15 cellular contexts compared by ENCODE assay signal in genomic region chr5:40240111-40240510, GRCh38.
DNase-seq lines count a peak whose midpoint lies in the region; ATAC-seq and TF ChIP-seq lines count a peak whose summit lies in the region.
"Had no signal": no experiment of that assay in that cellular context is flagged by ENCODE, and none has a peak within 500 bp of the region (broad histone marks: within the 10 kb centered on the region; RNA-seq: fewer than 3 reads in every experiment).

No MANE protein-coding gene starts in this region.

- in situ Hi-C loops in IMR-90 (cut with MboI; ENCODE audit: low sequenced_read_pairs), result no loop called here

- H3K36me3 Mint-ChIP-seq in CD14-positive monocyte, result peaks cover 0 to 3% of the 10 kb centered on the region in 2 donors
- peaks cover 7% of the 10 kb centered on the region for H3K36me3 Mint-ChIP-seq in activated naive CD4-positive, alpha-beta T cell treated with anti-CD3 and anti-CD28 coated beads for 36 hours (ENCODE audit: low read depth)

- no TSS peak for BruUV-seq in IMR-90 (replicated peaks; lab: Mats Ljungman, UMichigan)

- H3K27ac ChIP-seq in IMR-90 (ENCODE audit: insufficient read depth, low read length), result no peak overlapping the region
- H3K27ac ChIP-seq: C4-2B, suprapubic skin had no signal

- H4K20me1 ChIP-seq in IMR-90 (ENCODE audit: insufficient read depth, low read length), result no peaks in the 10 kb centered on the region

- no peak overlapping the region for H3K9ac ChIP-seq in IMR-90 (ENCODE audit: low read depth, low read length)

- no peak overlapping the region for H2BK120ac ChIP-seq in IMR-90 (ENCODE audit: low read depth, low read length)

- no peaks in the 10 kb centered on the region for H3K4me1 Mint-ChIP-seq in CD14-positive monocyte
- peaks cover 15% of the 10 kb centered on the region for H3K4me1 Mint-ChIP-seq in activated naive CD4-positive, alpha-beta T cell treated with anti-CD3 and anti-CD28 coated beads for 36 hours (ENCODE audit: low read depth)

- H3K4me3 ChIP-seq in IMR-90 (ENCODE audit: insufficient read depth, low read depth, low read length), result no peak overlapping the region
- H3K4me3 ChIP-seq: suprapubic skin had no signal

- CTCF ChIA-PET in IMR-90 (lab: Yijun Ruan, JAX), result no interaction called here
- CTCF ChIA-PET in activated naive CD4-positive, alpha-beta T cell treated with anti-CD3 and anti-CD28 coated beads for 36 hours (lab: Charles Lee), result interaction anchor here (1.0 kb wide), 1 partner anchor 426 kb away, joined by 3 read pairs; no protein-coding TSS in a partner anchor

- intact Hi-C loops in CD14-positive monocyte (cut with micrococcal nuclease) (no loop called here), IMR-90 (cut with micrococcal nuclease) (no loop called here)
- intact Hi-C loops in activated naive CD4-positive, alpha-beta T cell treated with anti-CD3 and anti-CD28 coated beads for 36 hours (cut with micrococcal nuclease), result loop anchor here (1.0 to 10.0 kb wide), 3 partner anchors 16 to 215 kb away; no protein-coding TSS in a partner anchor

- H3K9me3 ChIP-seq in IMR-90 (ENCODE audit: control insufficient read depth, insufficient read depth, low read length), result peaks cover 5% of the 10 kb centered on the region

- H3K14ac ChIP-seq in IMR-90 (replicated peaks; ENCODE audit: low read depth, low read length), result no peak overlapping the region

- H3K4me1 ChIP-seq in IMR-90 (ENCODE audit: control insufficient read depth, insufficient read depth, low read length), result no peaks in the 10 kb centered on the region; the same call in 1 of the 2 replicates
- H3K4me1 ChIP-seq: suprapubic skin had no signal

- POLR2A ChIA-PET in IMR-90 (lab: Charles Lee; ENCODE audit: unreplicated experiment), result no interaction called here

- no peak overlapping the region for H2AFZ ChIP-seq in IMR-90 (replicated peaks; ENCODE audit: low read length, poor library complexity)

- no peak for TF ChIP-seq POLR2A in IMR-90 (IDR thresholded peaks at IDR 0.05; ENCODE audit: low read depth, low read length)

- no peak overlapping the region for H3K23ac ChIP-seq in IMR-90 (ENCODE audit: low read depth, low read length)

- WGBS in IMR-90 (ENCODE audit: extremely low coverage in 2 of 2, insufficient read length in 1 of 2), 2 experiments, result no CpG with 5 or more reads among the region's 1 CpG

- dilution Hi-C loops in IMR-90 (cut with HindIII; ENCODE audit: low sequenced_read_pairs, unreplicated experiment), result no loop called here

- H3K27me3 Mint-ChIP-seq in CD14-positive monocyte (ENCODE audit: low read depth in 3 of 3), result peaks cover 0 to 1% (median 0%) of the 10 kb centered on the region in 3 donors
- no peaks in the 10 kb centered on the region for H3K27me3 Mint-ChIP-seq in activated naive CD4-positive, alpha-beta T cell treated with anti-CD3 and anti-CD28 coated beads for 36 hours (ENCODE audit: low read depth)
- H3K27me3 Mint-ChIP-seq: progenitor cell of endocrine pancreas had no signal

- TF ChIP-seq CTCF in CD14-positive monocyte (IDR thresholded peaks at IDR 0.05), result no peak
- TF ChIP-seq CTCF in IMR-90 (conservative IDR thresholded peaks at IDR 0.05; ENCODE audit: low read depth, low read length), result no peak

- no peak for ATAC-seq in IMR-90 (ENCODE audit: low read depth)
- ATAC-seq in GM21825 (IDR thresholded peaks at IDR 0.05; ENCODE audit: unreplicated experiment), result no peak
- ATAC-seq in HG03025 (IDR thresholded peaks at IDR 0.05; ENCODE audit: low FRiP score, unreplicated experiment), result no peak
- no peak for ATAC-seq in GM18873 (IDR thresholded peaks at IDR 0.05; ENCODE audit: low FRiP score, unreplicated experiment)

- H3K4me2 ChIP-seq in IMR-90 (ENCODE audit: low read depth, low read length), result no peak overlapping the region

- no peak overlapping the region for H3K4ac ChIP-seq in IMR-90 (ENCODE audit: low read depth, low read length)

- H3K36me3 ChIP-seq in IMR-90 (ENCODE audit: control insufficient read depth, insufficient read depth, low read length), result no peaks in the 10 kb centered on the region
- H3K36me3 ChIP-seq: suprapubic skin had no signal

- H4K8ac ChIP-seq in IMR-90 (ENCODE audit: low read depth in 2 of 2, low read length in 2 of 2), result no peak overlapping the region

- H2AK9ac ChIP-seq in IMR-90 (replicated peaks; ENCODE audit: low read depth, low read length, poor library complexity), result no peak overlapping the region

- H3K4me3 Mint-ChIP-seq in CD14-positive monocyte, result no peak overlapping the region
- H3K4me3 Mint-ChIP-seq in activated naive CD4-positive, alpha-beta T cell treated with anti-CD3 and anti-CD28 coated beads for 36 hours, result no peak overlapping the region

- H3K56ac ChIP-seq in IMR-90 (ENCODE audit: extremely low read depth, insufficient read depth, low read length), result no peak overlapping the region

- no peak overlapping the region for H2BK5ac ChIP-seq in IMR-90 (ENCODE audit: low read depth, low read length, poor library complexity, severe bottlenecking)

- no peak overlapping the region for H3K18ac ChIP-seq in IMR-90 (ENCODE audit: low read depth, low read length)

- H3K27me3 ChIP-seq in IMR-90 (ENCODE audit: control insufficient read depth, insufficient read depth, low read length), result no peaks in the 10 kb centered on the region
- H3K27me3 ChIP-seq: suprapubic skin had no signal

- H2BK20ac ChIP-seq in IMR-90 (ENCODE audit: low read depth, low read length), result no peak overlapping the region

- H4K91ac ChIP-seq in IMR-90 (ENCODE audit: insufficient read depth, low read depth, low read length), result no peak overlapping the region

- no peak for TF ChIP-seq RAD21 in IMR-90 (IDR thresholded peaks at IDR 0.05; ENCODE audit: low read length)

- H2BK15ac ChIP-seq in IMR-90 (ENCODE audit: low read depth, low read length), result no peak overlapping the region

- no peak overlapping the region for H2AK5ac ChIP-seq in IMR-90 (ENCODE audit: low read depth, low read length)

- DNase-seq in CD14-positive monocyte (ENCODE audit: low spot score) (peak; percentile 42), IMR-90 (peak; percentile 43), renal cortical epithelial cell (ENCODE audit: low read depth) (peak; percentile 22), AML-193 (lab: John Stamatoyannopoulos, UW) (no peak)
- DNase-seq in activated naive CD4-positive, alpha-beta T cell treated with anti-CD3 and anti-CD28 coated beads for 36 hours, result peak; percentile 77
- DNase-seq: activated gamma-delta T cell, H7, NCI-H1417 treated with DMSO at 0.1 percent for 48 hours, NCI-H526 had no signal

- peaks cover 0 to 11% (median 9%) of the 10 kb centered on the region in 7 donors for H3K9me3 Mint-ChIP-seq in CD14-positive monocyte
- peaks cover 9% of the 10 kb centered on the region for H3K9me3 Mint-ChIP-seq in activated naive CD4-positive, alpha-beta T cell treated with anti-CD3 and anti-CD28 coated beads for 36 hours

- no peaks in the 10 kb centered on the region for H3K79me1 ChIP-seq in IMR-90 (ENCODE audit: low read depth in 1 of 2, low read length in 2 of 2)

- H3K27ac Mint-ChIP-seq in CD14-positive monocyte, result no peak overlapping the region
- no peak overlapping the region for H3K27ac Mint-ChIP-seq in activated naive CD4-positive, alpha-beta T cell treated with anti-CD3 and anti-CD28 coated beads for 36 hours
- H3K27ac Mint-ChIP-seq: progenitor cell of endocrine pancreas had no signal

- H4K5ac ChIP-seq in IMR-90 (ENCODE audit: low read depth, low read length), result no peak overlapping the region

- H3K9me1 ChIP-seq in IMR-90 (ENCODE audit: insufficient read depth, low read length), result 0 out of 2 replicates have a peak, but pooled peaks cover 2% of the 10 kb centered on the region

TF ChIP-seq in IMR-90, 13 proteins besides CTCF, POLR2A, EP300 and RAD21:
- no peak for TF ChIP-seq NFE2L2 (IDR thresholded peaks at IDR 0.05; ENCODE audit: low read depth, low read length)
- TF ChIP-seq ELK1 (IDR thresholded peaks at IDR 0.05; ENCODE audit: borderline replicate concordance, low read depth, low read length), result no peak
- no peak for TF ChIP-seq MXI1 (IDR thresholded peaks at IDR 0.05; ENCODE audit: borderline replicate concordance, low read depth, low read length)
- no peak for TF ChIP-seq RCOR1 (IDR thresholded peaks at IDR 0.05; ENCODE audit: insufficient replicate concordance, low read length)
- TF ChIP-seq RFX5 (IDR thresholded peaks at IDR 0.05; ENCODE audit: low read depth, low read length), result no peak
- TF ChIP-seq FOS (IDR thresholded peaks at IDR 0.05; ENCODE audit: low read depth, low read length), result no peak
- no peak for TF ChIP-seq SMC3 (IDR thresholded peaks at IDR 0.05; ENCODE audit: low read depth, low read length)
- no peak for TF ChIP-seq MAFK (IDR thresholded peaks at IDR 0.05; ENCODE audit: low read depth, low read length)

Comparison
In these comparisons a context has a peak if more than half of its experiments do, and no peak if none do; other contexts are left out.
1. DNase-seq: peak in CD14-positive monocyte (single experiment), IMR-90 (single experiment), activated naive CD4-positive, alpha-beta T cell treated with anti-CD3 and anti-CD28 coated beads for 36 hours (single experiment) and renal cortical epithelial cell (single experiment); none in AML-193 (0 of 2).